Comparison of ENCODE assay signal across 17 cellular contexts in the genomic region with DNA sequence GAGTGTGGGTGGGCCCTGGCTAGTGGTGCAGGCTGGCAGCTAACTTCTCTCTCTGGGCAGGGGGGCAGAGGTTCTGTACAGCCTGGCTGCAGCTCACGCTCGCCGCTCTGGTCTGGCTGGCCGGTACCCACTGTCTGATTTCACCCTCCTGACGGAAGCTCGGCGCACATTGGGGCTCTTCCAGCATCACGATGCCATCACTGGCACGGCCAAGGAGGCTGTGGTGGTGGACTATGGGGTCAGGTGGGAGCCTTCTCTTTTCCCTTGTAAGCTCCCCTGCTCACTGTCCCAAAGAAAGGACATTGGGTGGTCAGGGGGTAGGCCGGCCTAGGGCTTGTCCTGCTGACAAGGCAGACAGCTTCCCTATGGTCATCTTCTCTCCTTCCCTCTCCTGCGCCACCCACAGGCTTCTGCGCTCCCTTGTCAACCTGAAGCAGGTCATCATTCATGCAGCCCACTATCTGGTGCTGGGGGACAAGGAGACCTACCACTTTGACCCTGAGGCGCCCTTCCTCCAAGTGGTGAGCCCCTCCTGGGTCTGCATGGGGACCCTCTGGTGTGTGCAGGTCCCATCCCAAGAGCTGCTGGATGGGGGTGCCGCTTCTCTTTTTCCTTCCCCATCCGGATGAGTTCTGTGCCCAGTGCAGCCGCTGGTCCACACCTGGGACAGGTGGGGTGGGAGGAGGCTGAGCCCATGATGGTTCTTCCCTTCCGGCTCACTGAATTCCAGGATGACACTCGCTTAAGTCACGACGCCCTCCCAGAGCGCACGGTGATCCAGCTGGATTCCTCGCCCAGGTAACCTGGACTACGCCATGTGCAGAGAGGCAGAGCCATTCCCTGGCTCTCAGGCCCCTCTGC. TPM values are rescaled to one million over a fixed set of nuclear protein-coding genes. Genes with fewer than 3 reads are reported as not detected.
DNase-seq lines count a peak whose midpoint lies in the region; ATAC-seq, FAIRE-seq and TF ChIP-seq lines count a peak whose summit lies in the region.
"Had no signal": no experiment of that assay in that cellular context is flagged by ENCODE, and none has a peak within 500 bp of the region (broad histone marks: within the 10 kb centered on the region; RNA-seq: fewer than 3 reads in every experiment).

No MANE protein-coding gene starts in this region.

- H3K36me3 Mint-ChIP-seq in T-helper 17 cell (ENCODE audit: low read depth) (peaks cover 3% of the 10 kb centered on the region), osteocyte (ENCODE audit: unreplicated experiment) (peaks cover 24% of the 10 kb centered on the region)

- H3K4me1 Mint-ChIP-seq in T-helper 17 cell: peaks cover 7% of the 10 kb centered on the region
- no peaks in the 10 kb centered on the region for H3K4me1 Mint-ChIP-seq in osteocyte (ENCODE audit: unreplicated experiment)

- H3K27ac ChIP-seq in kidney (ENCODE audit: low read depth in 2 of 2, low read length in 2 of 2): no peak overlapping the region
- H3K27ac ChIP-seq in osteoblast (ENCODE audit: low read depth, low read length): no peak overlapping the region
- H3K27ac ChIP-seq: 22Rv1, GM23248 had no signal

- no peak overlapping the region for H3K9ac ChIP-seq in kidney (ENCODE audit: low read length in 2 of 2)
- H3K9ac ChIP-seq: GM23248 had no signal

- no peaks in the 10 kb centered on the region for H3K79me2 ChIP-seq in osteoblast (ENCODE audit: insufficient read depth, low read length)

- DNase-seq in left cardiac atrium: peak; percentile 18
- no peak for DNase-seq in Right ventricle myocardium superior
- no peak for DNase-seq in T-helper 17 cell
- peak; percentile 53 for DNase-seq in kidney
- peak; percentile 81 for DNase-seq in osteoblast (ENCODE audit: insufficient read length, low spot score, missing footprints)
- no peak for DNase-seq in osteocyte (ENCODE audit: extremely low spot score, unreplicated experiment)
- DNase-seq: CD8-positive, alpha-beta T cell; COR-L47; DMS53; GF-D8; GM23248 had no signal

- TF ChIP-seq CTCF in kidney (IDR thresholded peaks at IDR 0.05; ENCODE audit: borderline replicate concordance, extremely low read depth, insufficient read depth) (no peak), osteoblast (IDR thresholded peaks at IDR 0.05; ENCODE audit: extremely low read depth, low read depth, low read length) (no peak), osteocyte (IDR thresholded peaks at IDR 0.05) (no peak)

- H3K9me3 Mint-ChIP-seq in osteocyte (ENCODE audit: unreplicated experiment): no peaks in the 10 kb centered on the region
- H3K9me3 Mint-ChIP-seq: CD8-positive, alpha-beta T cell had no signal

- H3K4me3 Mint-ChIP-seq in T-helper 17 cell: no peak overlapping the region
- no peak overlapping the region for H3K4me3 Mint-ChIP-seq in osteocyte (ENCODE audit: unreplicated experiment)
- H3K4me3 Mint-ChIP-seq: CD14-positive monocyte; CD8-positive, alpha-beta T cell had no signal

- H3K27ac Mint-ChIP-seq in T-helper 17 cell: peak overlapping the region; percentile 32
- H3K27ac Mint-ChIP-seq in osteocyte (ENCODE audit: unreplicated experiment): no peak overlapping the region
- H3K27ac Mint-ChIP-seq: CD8-positive, alpha-beta T cell had no signal

- H3K36me3 ChIP-seq in kidney (ENCODE audit: control insufficient read depth in 1 of 2, insufficient read depth in 2 of 2, low read length in 2 of 2): peaks cover 63 to 76% of the 10 kb centered on the region in 2 donors
- H3K36me3 ChIP-seq in osteoblast (ENCODE audit: insufficient read depth, low read length): peaks cover 56% of the 10 kb centered on the region

- intact Hi-C loops in left cardiac atrium (cut with DNase I) (no loop called here), Right ventricle myocardium superior (cut with DNase I) (no loop called here), kidney (cut with DNase I) (no loop called here)

- H3K4me1 ChIP-seq in kidney (ENCODE audit: control insufficient read depth in 1 of 2, insufficient read depth in 1 of 2, low read depth in 1 of 2, low read length in 2 of 2) (no peaks in the 10 kb centered on the region), osteoblast (ENCODE audit: insufficient read depth, low read length) (no peaks in the 10 kb centered on the region)

- no peak overlapping the region for H3K4me2 ChIP-seq in osteoblast (ENCODE audit: insufficient read depth, low read length)

- no peaks in the 10 kb centered on the region for H4K20me1 ChIP-seq in osteoblast (ENCODE audit: insufficient read depth, low read length)

- H3K27me3 Mint-ChIP-seq in T-helper 17 cell (no peaks in the 10 kb centered on the region), osteocyte (ENCODE audit: unreplicated experiment) (no peaks in the 10 kb centered on the region)

- FAIRE-seq in kidney (lab: Jason Lieb, UNC): no peak
- FAIRE-seq: H54, HTR-8/SVneo had no signal

- H3K9me3 ChIP-seq in T-helper 17 cell (ENCODE audit: control insufficient read depth, low read length, poor library complexity, severe bottlenecking): no peaks in the 10 kb centered on the region
- no peaks in the 10 kb centered on the region for H3K9me3 ChIP-seq in kidney (ENCODE audit: control insufficient read depth in 1 of 2, low read length in 2 of 2)
- no peaks in the 10 kb centered on the region for H3K9me3 ChIP-seq in osteoblast (ENCODE audit: low read depth, low read length)

- no peak overlapping the region for H3K4me3 ChIP-seq in kidney (ENCODE audit: low read length in 2 of 2)
- H3K4me3 ChIP-seq in osteoblast (ENCODE audit: insufficient read depth, low read length): no peak overlapping the region
- H3K4me3 ChIP-seq: GM23248 had no signal

- no peaks in the 10 kb centered on the region for H3K27me3 ChIP-seq in osteoblast (ENCODE audit: insufficient read depth, low read length)

- ATAC-seq in left cardiac atrium (no peak), Right ventricle myocardium superior (ENCODE audit: poor library complexity) (no peak), T-helper 17 cell (no peak), GM18907 (IDR thresholded peaks at IDR 0.05; ENCODE audit: unreplicated experiment) (no peak), GM19463 (IDR thresholded peaks at IDR 0.05; ENCODE audit: unreplicated experiment) (no peak)
- ATAC-seq: CD8-positive, alpha-beta T cell had no signal

- no peak overlapping the region for H2AFZ ChIP-seq in osteoblast (ENCODE audit: low read length)
- H2AFZ ChIP-seq: GM23248 had no signal

RNA-seq across cellular contexts. Expression of a gene that starts 7.6 kb away (rescaled TPM):
- total RNA-seq in left cardiac atrium: 10 to 100 TPM; 79.3 to 83.2 TPM
- total RNA-seq in Right ventricle myocardium superior: 130 TPM
- 100 to 1,000 TPM; 159 to 186 TPM for total RNA-seq in T-helper 17 cell
- total RNA-seq in kidney: 56.3 TPM
- 11.4 TPM for polyA plus RNA-seq in kidney (ENCODE audit: insufficient read depth, low read depth, low replicate concordance)
- 15.2 and 20.0 TPM in 2 replicates for total RNA-seq in osteoblast
- 65.2 and 70.0 TPM in 2 replicates for total RNA-seq in osteocyte

RNA-seq across cellular contexts. Expression of a gene that starts 21.7 kb away (rescaled TPM):
- 10 to 100 TPM; 12.2 to 17.1 TPM for total RNA-seq in left cardiac atrium
- total RNA-seq in Right ventricle myocardium superior: 15.5 TPM
- total RNA-seq in T-helper 17 cell: 10 to 100 TPM; 11.1 to 12.9 TPM
- 15.5 TPM for total RNA-seq in kidney
- 47.3 TPM for polyA plus RNA-seq in kidney (ENCODE audit: insufficient read depth, low read depth, low replicate concordance)
- 8.8 and 11.6 TPM in 2 replicates for total RNA-seq in osteoblast
- 9.5 and 11.4 TPM in 2 replicates for total RNA-seq in osteocyte

RNA-seq across cellular contexts. Expression of a gene that starts 24.4 kb away (rescaled TPM):
- total RNA-seq in left cardiac atrium (10 to 100 TPM; 27.3 to 29.5 TPM), Right ventricle myocardium superior (26.5 TPM), T-helper 17 cell (10 to 100 TPM; 36.9 to 38.3 TPM), kidney (62.8 TPM), osteoblast (72.5 and 74.9 TPM in 2 replicates), osteocyte (83.0 and 83.5 TPM in 2 replicates)
- 48.9 TPM for polyA plus RNA-seq in kidney (ENCODE audit: insufficient read depth, low read depth, low replicate concordance)

RNA-seq across cellular contexts. Expression of a gene that starts 26.4 kb away (rescaled TPM):
- total RNA-seq in left cardiac atrium: 10 to 100 TPM; 26.9 to 29.2 TPM
- 17.1 TPM for total RNA-seq in Right ventricle myocardium superior
- total RNA-seq in T-helper 17 cell: 10 to 100 TPM in 1 of 2 donors, 1 to 10 TPM in 1; 6.0 to 12.7 TPM
- total RNA-seq in kidney: 33.5 TPM
- 9.3 TPM for polyA plus RNA-seq in kidney (ENCODE audit: insufficient read depth, low read depth, low replicate concordance)
- 19.2 and 20.3 TPM in 2 replicates for total RNA-seq in osteoblast
- 2.2 and 2.5 TPM in 2 replicates for total RNA-seq in osteocyte

RNA-seq across cellular contexts. Expression of a gene that starts 42.3 kb away (rescaled TPM):
- 10 to 100 TPM; 57.7 to 78.6 TPM for total RNA-seq in left cardiac atrium
- 45.0 TPM for total RNA-seq in Right ventricle myocardium superior
- 100 to 1,000 TPM; 133 to 260 TPM for total RNA-seq in T-helper 17 cell
- 75.9 TPM for total RNA-seq in kidney
- 36.4 TPM for polyA plus RNA-seq in kidney (ENCODE audit: insufficient read depth, low read depth, low replicate concordance)
- 39.1 and 42.7 TPM in 2 replicates for total RNA-seq in osteoblast
- 96.2 and 98.3 TPM in 2 replicates for total RNA-seq in osteocyte

Comparison
In these comparisons a context has a peak if more than half of its experiments do, and no peak if none do; other contexts are left out.
1. DNase-seq: peak in left cardiac atrium (single experiment), kidney (single experiment) and osteoblast (single experiment); none in Right ventricle myocardium superior (single experiment), T-helper 17 cell (0 of 3) and osteocyte (single experiment).